8 cellular contexts compared by ENCODE assay signal in the genomic region with DNA sequence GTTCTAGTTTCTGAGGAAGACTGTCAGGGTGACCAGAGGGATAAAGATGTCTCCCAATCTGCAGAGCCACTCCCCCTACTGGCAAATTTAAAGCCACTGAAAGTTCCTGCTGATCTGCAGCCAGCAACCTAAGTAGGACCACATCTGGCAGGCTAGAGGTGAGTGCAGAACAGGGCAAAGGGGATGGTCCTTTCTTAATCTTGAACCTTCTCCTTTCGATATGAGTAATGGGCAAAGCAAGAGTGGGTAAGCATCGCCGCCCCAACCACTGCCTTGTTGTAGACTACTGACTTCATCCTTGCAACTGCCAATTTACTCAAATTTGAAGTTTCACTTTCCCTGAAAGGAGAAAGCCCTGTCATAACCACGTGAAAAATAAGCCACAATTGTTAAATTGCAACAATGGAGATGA. TPM values are rescaled to one million over a fixed set of nuclear protein-coding genes. Genes with fewer than 3 reads are reported as not detected.
A peak's percentile ranks its signal among the peaks of the same experiment; 100 is the strongest.
DNase-seq lines count a peak whose midpoint lies in the region; ATAC-seq and TF ChIP-seq lines count a peak whose summit lies in the region.

No MANE protein-coding gene starts in this region.

- H3K4me1 ChIP-seq in CD4-positive, CD25-positive, alpha-beta regulatory T cell (ENCODE audit: control insufficient read depth, insufficient read depth, low read length, poor library complexity, severe bottlenecking), result no peaks in the 10 kb centered on the region
- H3K4me1 ChIP-seq in esophagus squamous epithelium, result peaks cover 0 to 8% (median 0%) of the 10 kb centered on the region in 3 donors

- peaks cover 0 to 3% (median 0%) of the 10 kb centered on the region in 7 donors for H3K9me3 Mint-ChIP-seq in CD4-positive, CD25-positive, alpha-beta regulatory T cell

- no peak for TF ChIP-seq POLR2A in esophagus squamous epithelium (IDR thresholded peaks at IDR 0.05)

- H3K27me3 Mint-ChIP-seq in CD4-positive, CD25-positive, alpha-beta regulatory T cell, result peaks cover 18% of the 10 kb centered on the region

- no peak overlapping the region for H3K27ac ChIP-seq in CD4-positive, CD25-positive, alpha-beta regulatory T cell (ENCODE audit: insufficient read depth, low read length, poor library complexity, severe bottlenecking)
- no peak overlapping the region for H3K27ac ChIP-seq in coronary artery
- H3K27ac ChIP-seq in esophagus squamous epithelium, result no peak overlapping the region

- 66 to 69% methylated on average over 4 of the region's 4 CpGs for WGBS in esophagus squamous epithelium, 2 donors

- peak in 1 of 3 donors; percentile 68 for DNase-seq in CD4-positive, CD25-positive, alpha-beta regulatory T cell
- peak; percentile 93 for DNase-seq in SIG-M5 treated with dmso at 0.1 percent for 504 hours (lab: John Stamatoyannopoulos, UW; ENCODE audit: unreplicated experiment)
- DNase-seq in iPS-NIHi11 (ENCODE audit: low spot score), result peak; percentile 62
- no peak for DNase-seq in coronary artery (ENCODE audit: low spot score)
- DNase-seq in esophagus squamous epithelium (lab: John Stamatoyannopoulos, UW), result no peak
- no peak for DNase-seq in globus pallidus (ENCODE audit: low spot score)

- H3K4me3 ChIP-seq in CD4-positive, CD25-positive, alpha-beta regulatory T cell (ENCODE audit: low read depth, low read length), result no peak overlapping the region
- H3K4me3 ChIP-seq in coronary artery, result no peak overlapping the region
- no peak overlapping the region for H3K4me3 ChIP-seq in esophagus squamous epithelium

- no peak overlapping the region for H3K4me3 Mint-ChIP-seq in CD4-positive, CD25-positive, alpha-beta regulatory T cell

- peaks cover 11% of the 10 kb centered on the region for H3K27me3 ChIP-seq in CD4-positive, CD25-positive, alpha-beta regulatory T cell (ENCODE audit: control insufficient read depth, insufficient read depth, low read length)
- H3K27me3 ChIP-seq in esophagus squamous epithelium, result no peaks in the 10 kb centered on the region

- H3K36me3 Mint-ChIP-seq in CD4-positive, CD25-positive, alpha-beta regulatory T cell, result no peaks in the 10 kb centered on the region

- H3K36me3 ChIP-seq in CD4-positive, CD25-positive, alpha-beta regulatory T cell (ENCODE audit: control insufficient read depth, insufficient read depth, low read length), result no peaks in the 10 kb centered on the region
- no peaks in the 10 kb centered on the region for H3K36me3 ChIP-seq in esophagus squamous epithelium

- H3K27ac Mint-ChIP-seq in CD4-positive, CD25-positive, alpha-beta regulatory T cell, result peak overlapping the region in 1 of 3 donors; percentile 26

- TF ChIP-seq CTCF in coronary artery (IDR thresholded peaks at IDR 0.05) (no peak), esophagus squamous epithelium (IDR thresholded peaks at IDR 0.05) (no peak)

- intact Hi-C loops in esophagus squamous epithelium (cut with DNase I), result no loop called here

- no peaks in the 10 kb centered on the region for H3K9me3 ChIP-seq in CD4-positive, CD25-positive, alpha-beta regulatory T cell (ENCODE audit: control insufficient read depth in 2 of 2, low read length in 2 of 2)
- no peaks in the 10 kb centered on the region for H3K9me3 ChIP-seq in esophagus squamous epithelium

- H3K4me1 Mint-ChIP-seq in CD4-positive, CD25-positive, alpha-beta regulatory T cell, result peaks cover 0 to 3% (median 1%) of the 10 kb centered on the region in 4 donors

- ATAC-seq in CD4-positive, CD25-positive, alpha-beta regulatory T cell (ENCODE audit: low read depth in 2 of 2), result peak; percentile 14 to 47
- ATAC-seq in GM19025 (IDR thresholded peaks at IDR 0.05; ENCODE audit: low read depth, unreplicated experiment), result peak; percentile 98
- ATAC-seq in HG03066 (IDR thresholded peaks at IDR 0.05; ENCODE audit: low read depth, unreplicated experiment), result peak; percentile 99

RNA-seq across cellular contexts. Expression of gene SCUBE2, which starts 30.7 kb away (rescaled TPM):
- total RNA-seq in CD4-positive, CD25-positive, alpha-beta regulatory T cell, result not detected
- polyA plus RNA-seq in CD4-positive, CD25-positive, alpha-beta regulatory T cell, result not detected
- 1 to 10 TPM in 3 of 4 donors, under 1 TPM in 1; 0.97 to 4.9 (median 3.8) TPM for total RNA-seq in esophagus squamous epithelium

RNA-seq across cellular contexts. Expression of gene NRIP3, which starts 56.9 kb away (rescaled TPM):
- total RNA-seq in CD4-positive, CD25-positive, alpha-beta regulatory T cell, result 3.4 TPM
- under 1 TPM in 3 of 4 donors, not detected in 1; 0.38 to 0.87 (median 0.39) TPM for polyA plus RNA-seq in CD4-positive, CD25-positive, alpha-beta regulatory T cell
- 1 to 10 TPM in 2 of 4 donors, under 1 TPM in 2; 0.66 to 1.4 (median 1.0) TPM for total RNA-seq in esophagus squamous epithelium

Comparison
In these comparisons a context has a peak if more than half of its experiments do, and no peak if none do; other contexts are left out.
1. ATAC-seq: peak in every context shown above with its lines; median percentile 99 in HG03066; 98 in GM19025; 30 in CD4-positive, CD25-positive, alpha-beta regulatory T cell.
2. DNase-seq: peak in SIG-M5 treated with dmso at 0.1 percent for 504 hours (single experiment) and iPS-NIHi11 (single experiment); none in coronary artery (single experiment), esophagus squamous epithelium (single experiment) and globus pallidus (single experiment).